Comparison of ENCODE assay signal across 28 cellular contexts in the genomic region with DNA sequence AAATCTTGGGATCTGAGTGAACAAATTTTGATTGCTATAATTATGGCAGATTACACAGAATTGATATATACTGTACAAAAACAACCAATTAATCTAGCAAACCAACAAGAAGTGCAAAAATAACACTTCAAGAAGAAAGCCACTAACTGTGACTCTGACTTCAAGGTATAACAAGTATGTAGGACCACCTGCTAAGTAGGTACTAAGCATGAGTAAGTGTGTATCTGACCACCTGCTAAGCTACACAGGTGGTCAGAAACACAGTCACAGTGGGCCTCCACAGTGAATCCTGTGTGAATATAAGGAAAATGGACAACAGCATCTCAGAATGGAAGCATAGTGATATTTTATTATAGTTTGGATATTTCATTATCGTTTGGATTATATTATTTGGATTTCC. TPM values are rescaled to one million over a fixed set of nuclear protein-coding genes. Genes with fewer than 3 reads are reported as not detected.
A peak's percentile ranks its signal among the peaks of the same experiment; 100 is the strongest.
DNase-seq lines count a peak whose midpoint lies in the region; ATAC-seq, FAIRE-seq and TF ChIP-seq lines count a peak whose summit lies in the region.
"Had no signal": no experiment of that assay in that cellular context is flagged by ENCODE, and none has a peak within 500 bp of the region (broad histone marks: within the 10 kb centered on the region; RNA-seq: fewer than 3 reads in every experiment).

No MANE protein-coding gene starts in this region.

- no peak overlapping the region for H3K27ac ChIP-seq in HEK293 (ENCODE audit: extremely low read depth, low read depth, low read length)
- H3K27ac ChIP-seq in H1 (ENCODE audit: low read depth, low read length): no peak overlapping the region
- H3K27ac ChIP-seq in mesendoderm (ENCODE audit: low read depth, low read length): no peak overlapping the region
- H3K27ac ChIP-seq: BLaER1 had no signal

- H4K8ac ChIP-seq in H1 (ENCODE audit: extremely low read depth, insufficient read depth, low read length): no peak overlapping the region
- H4K8ac ChIP-seq in mesendoderm (ENCODE audit: low read depth, low read length): no peak overlapping the region

- H2BK20ac ChIP-seq in H1 (ENCODE audit: low read length): peak overlapping the region; percentile 94; the same call in 1 of the 2 replicates

- H3K36me3 ChIP-seq in HEK293 (ENCODE audit: control insufficient read depth in 2 of 2, insufficient read depth in 1 of 2, low read length in 2 of 2): no peaks in the 10 kb centered on the region
- no peaks in the 10 kb centered on the region for H3K36me3 ChIP-seq in H1 (ENCODE audit: control insufficient read depth in 2 of 4, insufficient read depth in 4 of 4, low read length in 3 of 4)
- H3K36me3 ChIP-seq in mesendoderm (ENCODE audit: control insufficient read depth, insufficient read depth, low read length): no peaks in the 10 kb centered on the region
- H3K36me3 ChIP-seq: BE2C, BLaER1 had no signal

- no peak overlapping the region for H3K9ac ChIP-seq in H1 (replicated peaks in 1 of 4; ENCODE audit: extremely low read depth in 1 of 4, low read depth in 3 of 4, low read length in 3 of 4)
- no peak overlapping the region for H3K9ac ChIP-seq in mesendoderm (ENCODE audit: low read length)
- H3K9ac ChIP-seq: BLaER1 had no signal

- H3K79me2 ChIP-seq in H1 (ENCODE audit: control insufficient read depth in 1 of 2, insufficient read depth in 2 of 2, low read length in 2 of 2): no peaks in the 10 kb centered on the region
- H3K79me2 ChIP-seq in mesendoderm (ENCODE audit: control insufficient read depth, insufficient read depth, low read length): no peaks in the 10 kb centered on the region

- H3K23ac ChIP-seq in H1 (ENCODE audit: insufficient read length): no peak overlapping the region
- H3K23ac ChIP-seq in mesendoderm (ENCODE audit: low read length): no peak overlapping the region

- H2AK5ac ChIP-seq in H1 (ENCODE audit: low read depth, low read length) (no peak overlapping the region), mesendoderm (ENCODE audit: low read length) (peak overlapping the region; percentile 47)

- H3K18ac ChIP-seq in H1 (ENCODE audit: extremely low read depth, low read length): no peak overlapping the region
- no peak overlapping the region for H3K18ac ChIP-seq in mesendoderm (ENCODE audit: low read length)

- H3K4me2 ChIP-seq in H1 (ENCODE audit: insufficient read depth in 1 of 2, low read depth in 2 of 2, low read length in 2 of 2) (no peak overlapping the region; a peak in 1 of 4 replicates), mesendoderm (ENCODE audit: low read length) (no peak overlapping the region)
- H3K4me2 ChIP-seq: BLaER1 had no signal

- 89% methylated on average over 1 of the region's 1 CpG; no CpG with 5 or more reads in 1 of the 2 experiments for WGBS in H1 (ENCODE audit: extremely low coverage in 1 of 2, insufficient coverage in 1 of 2, insufficient read length in 1 of 2, insufficient replicate concordance in 2 of 2, low coverage in 1 of 2, low lambda C conversion rate in 2 of 2, missing lambda C conversion rate in 1 of 2), 2 experiments
- WGBS in mesendoderm (ENCODE audit: extremely low coverage, insufficient coverage, low lambda C conversion rate): no CpG with 5 or more reads among the region's 1 CpG

- H2BK15ac ChIP-seq in H1 (ENCODE audit: low read length) (no peak overlapping the region), mesendoderm (replicated peaks; ENCODE audit: low read depth) (no peak overlapping the region)

- H4K5ac ChIP-seq in H1 (ENCODE audit: insufficient read length, low read depth, low read length) (no peak overlapping the region), mesendoderm (ENCODE audit: low read length) (no peak overlapping the region)

- no peak overlapping the region for H2AFZ ChIP-seq in H1 (ENCODE audit: low read length)

- CTCF ChIA-PET in HEK293 (lab: Yijun Ruan, JAX): no interaction called here
- CTCF ChIA-PET in H1 (lab: Charles Lee; ENCODE audit: partially characterized antibody): no interaction called here

- no peaks in the 10 kb centered on the region for H4K20me1 ChIP-seq in H1 (replicated peaks in 1 of 2; ENCODE audit: control insufficient read depth in 1 of 2, insufficient read depth in 2 of 2, low read length in 2 of 2)
- H4K20me1 ChIP-seq: BLaER1 had no signal

- TF ChIP-seq CTCF in HEK293 (tag by site-specific recombination; IDR thresholded peaks at IDR 0.05) (no peak), H1 (IDR thresholded peaks at IDR 0.05; ENCODE audit: control extremely low read depth in 1 of 3, insufficient read depth in 1 of 3, low read depth in 1 of 3, low read length in 3 of 3) (no peak)

- peak overlapping the region; percentile 96 for H2BK120ac ChIP-seq in H1 (replicated peaks; ENCODE audit: low read depth, low read length)
- no peak overlapping the region for H2BK120ac ChIP-seq in mesendoderm (ENCODE audit: low read depth, low read length)

- H3K79me1 ChIP-seq in H1 (ENCODE audit: low read depth, low read length) (no peaks in the 10 kb centered on the region), mesendoderm (ENCODE audit: low read length) (no peaks in the 10 kb centered on the region)

- no peaks in the 10 kb centered on the region for H3K23me2 ChIP-seq in H1 (ENCODE audit: low read depth, low read length)

- no peak overlapping the region for H3K56ac ChIP-seq in H1 (replicated peaks; ENCODE audit: insufficient read length, low read depth, low read length)
- no peak overlapping the region for H3K56ac ChIP-seq in mesendoderm (ENCODE audit: low read length)

- H3K4ac ChIP-seq in H1 (replicated peaks; ENCODE audit: insufficient read length, low read depth, low read length): no peak overlapping the region
- no peak overlapping the region for H3K4ac ChIP-seq in mesendoderm (ENCODE audit: low read depth, low read length)

- TF ChIP-seq POLR2A in H1 (IDR thresholded peaks at IDR 0.05; ENCODE audit: control extremely low read depth in 1 of 2, low read depth in 2 of 2, low read length in 2 of 2): no peak

- H3K14ac ChIP-seq in H1 (ENCODE audit: insufficient read length): no peak overlapping the region

- peaks cover 0 to 1% (median 0%) of the 10 kb centered on the region in 4 experiments; a peak in 1 of 7 replicates for H3K27me3 ChIP-seq in H1 (replicated peaks in 1 of 4; ENCODE audit: control insufficient read depth in 3 of 4, extremely low read depth in 1 of 4, insufficient read depth in 3 of 4, low read length in 3 of 4)
- H3K27me3 ChIP-seq in mesendoderm (ENCODE audit: insufficient read depth, low read length, poor library complexity): no peaks in the 10 kb centered on the region
- H3K27me3 ChIP-seq: BE2C, BLaER1 had no signal

- H3K9me3 ChIP-seq in HEK293 (ENCODE audit: control insufficient read depth, insufficient read depth, low read depth, low read length) (no peaks in the 10 kb centered on the region), H1 (ENCODE audit: insufficient read depth in 2 of 2, low read depth in 1 of 2, low read length in 1 of 2) (no peaks in the 10 kb centered on the region)
- H3K9me3 ChIP-seq: BE2C, BLaER1 had no signal

- no peak for TF ChIP-seq EP300 in H1 (IDR thresholded peaks at IDR 0.05; ENCODE audit: borderline replicate concordance in 1 of 2, low read depth in 2 of 2, low read length in 2 of 2)

- no peak for FAIRE-seq in H1 (lab: Jason Lieb, UNC)
- FAIRE-seq: A204.1, GM12878, GM12892, GM18507 had no signal

- H2BK5ac ChIP-seq in H1 (ENCODE audit: low read depth, low read length): no peak overlapping the region
- no peak overlapping the region for H2BK5ac ChIP-seq in mesendoderm (ENCODE audit: low read length)

- DNase-seq in H1 (ENCODE audit: low read depth in 1 of 2, low spot score in 2 of 2) (no peak), mesendoderm (peak; percentile 27), KG1 (lab: John Stamatoyannopoulos, UW) (no peak)
- DNase-seq: 8988T; ACHN; BE2C; C1 segment of cervical spinal cord; CD4-positive, alpha-beta memory T cell; CD4-positive, CD25-positive, alpha-beta regulatory T cell; CD8-positive, alpha-beta memory T cell; COR-L47; DMS 273 treated with DMSO at 0.1 percent for 48 hours; DMS153; DMS53; DMS79; DND-41; EL; GDM1 had no signal

- H3K4me1 ChIP-seq in HEK293 (ENCODE audit: control insufficient read depth, insufficient read depth, low read length) (no peaks in the 10 kb centered on the region), H1 (replicated peaks in 1 of 4; ENCODE audit: control insufficient read depth in 3 of 4, insufficient read depth in 4 of 4, low read length in 3 of 4) (peaks cover 0 to 7% (median 3%) of the 10 kb centered on the region in 4 experiments; a peak in 4 of 7 replicates), mesendoderm (ENCODE audit: control insufficient read depth, low read depth, low read length) (peaks cover 2% of the 10 kb centered on the region)
- H3K4me1 ChIP-seq: BE2C, BLaER1 had no signal

- POLR2A ChIA-PET in HEK293 (lab: Yijun Ruan, JAX) (no interaction called here), H1 (lab: Charles Lee; ENCODE audit: partially characterized antibody) (no interaction called here)

- H2BK12ac ChIP-seq in H1 (ENCODE audit: low read depth, low read length): no peak overlapping the region

- no peak for TF ChIP-seq RAD21 in H1 (IDR thresholded peaks at IDR 0.05 in 1 of 2, conservative IDR thresholded peaks at IDR 0.05 in 1 of 2; ENCODE audit: low read depth in 2 of 2, low read length in 2 of 2)

- H4K91ac ChIP-seq in H1 (replicated peaks; ENCODE audit: insufficient read length, low read length): no peak overlapping the region

- ATAC-seq in GM19395 (IDR thresholded peaks at IDR 0.05; ENCODE audit: unreplicated experiment): no peak
- ATAC-seq in GM19351 (IDR thresholded peaks at IDR 0.05; ENCODE audit: unreplicated experiment): no peak
- ATAC-seq: GM12878 had no signal

- H3K4me3 ChIP-seq in HEK293 (ENCODE audit: low read depth, low read length): no peak overlapping the region
- no peak overlapping the region for H3K4me3 ChIP-seq in H1 (ENCODE audit: extremely low read depth in 1 of 4, insufficient read depth in 2 of 4, low read depth in 3 of 4, low read length in 4 of 4)
- H3K4me3 ChIP-seq in mesendoderm (ENCODE audit: low read length): no peak overlapping the region
- H3K4me3 ChIP-seq: BLaER1, GM12878 had no signal

TF ChIP-seq in H1, 55 proteins besides CTCF, POLR2A, EP300 and RAD21 (continues in another document):
- TF ChIP-seq CBX5 (IDR thresholded peaks at IDR 0.05; ENCODE audit: low read depth, low read length) (no peak), POU5F1 (IDR thresholded peaks at IDR 0.05; ENCODE audit: low read depth, low read length) (no peak), NANOG (IDR thresholded peaks at IDR 0.05; ENCODE audit: insufficient read depth, low read depth, low read length, poor library complexity, severe bottlenecking) (no peak)

RNA-seq across cellular contexts. Expression of a gene that starts 14.8 kb away (rescaled TPM):
- total RNA-seq in H1 (2021; fragmentation: NEBNext Ultra II Directional; extraction: Animal tissue kit (Norgen Biotek cat#: 25700)): 1.5 and 2.9 TPM in 2 replicates
- 1.1 and 1.8 TPM in 2 replicates for polyA plus RNA-seq in H1 (2011; rRNA removed)
- polyA plus RNA-seq in H1 (2011; cell fraction: cytosol; rRNA removed): 1.4 TPM
- 3.5 TPM for polyA plus RNA-seq in H1 (2011; cell fraction: nucleus; rRNA removed)
- polyA plus RNA-seq in H1 (2012, experiment 1 of 2): 1.1 to 1.5 TPM (median 1.4 TPM) in 4 replicates
- polyA plus RNA-seq in H1 (2012, experiment 2 of 2): 0.46 TPM
- polyA plus RNA-seq in H1 (2013, experiment 1 of 2): 1.4 TPM
- polyA plus RNA-seq in H1 (2013, experiment 2 of 2): 2.6 TPM
- polyA minus RNA-seq in H1 (2011; rRNA and poly(A)+ RNA removed): 1.5 and 3.5 TPM in 2 replicates
- polyA minus RNA-seq in H1 (2011; cell fraction: cytosol; rRNA and poly(A)+ RNA removed): 1.8 TPM
- polyA minus RNA-seq in H1 (2011; cell fraction: nucleus; rRNA and poly(A)+ RNA removed): 2.7 TPM
- polyA plus RNA-seq in mesendoderm (2013, experiment 1 of 2): 4.7 TPM
- 3.9 TPM for polyA plus RNA-seq in mesendoderm (2013, experiment 2 of 2)
- total RNA-seq: CD4-positive, alpha-beta memory T cell; CD4-positive, CD25-positive, alpha-beta regulatory T cell; CD8-positive, alpha-beta memory T cell; G401; GM12878 had no signal
- polyA plus RNA-seq: CD14-positive monocyte; CD4-positive, alpha-beta memory T cell; CD4-positive, CD25-positive, alpha-beta regulatory T cell; CD8-positive, alpha-beta memory T cell had no signal
